ENCODE assay signal across 11 cellular contexts in the genomic region with DNA sequence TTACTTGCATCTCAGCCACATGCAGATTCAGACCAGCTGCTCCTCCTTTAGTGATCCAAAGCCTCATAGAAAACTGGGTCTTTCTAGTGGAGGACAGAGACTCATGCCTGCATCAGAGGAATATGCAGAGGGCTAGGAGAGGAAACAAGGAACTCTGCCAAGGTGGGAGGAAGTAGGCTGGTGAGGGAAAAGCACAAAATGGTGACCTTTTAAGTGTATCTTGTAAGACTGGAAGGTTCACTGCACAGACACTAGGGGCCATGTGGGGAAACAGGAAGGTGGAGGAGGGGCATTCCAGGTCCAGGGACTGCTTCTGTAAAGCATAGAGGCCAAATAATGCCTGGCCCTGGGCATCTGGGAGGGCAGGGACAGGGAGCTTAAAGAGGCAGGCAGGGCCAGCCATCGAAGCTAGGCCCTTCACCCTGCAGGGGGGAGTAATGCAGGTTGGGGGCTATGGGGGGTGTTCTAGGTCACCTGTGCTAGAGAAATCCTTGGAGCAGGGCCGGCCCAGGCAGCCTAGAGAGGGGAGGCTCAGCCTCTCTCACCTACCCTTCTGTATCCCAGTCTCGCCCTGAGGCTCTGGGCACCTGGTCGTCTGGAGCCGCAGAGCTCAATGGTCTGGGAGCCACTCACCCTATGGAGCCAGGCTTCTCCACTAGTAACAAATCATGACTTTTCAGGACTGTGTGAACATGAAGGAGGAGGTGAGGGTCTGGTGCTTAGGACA.
DNase-seq lines count a peak whose midpoint lies in the region; ATAC-seq and TF ChIP-seq lines count a peak whose summit lies in the region.
"Had no signal": no experiment of that assay in that cellular context is flagged by ENCODE, and none has a peak within 500 bp of the region (broad histone marks: within the 10 kb centered on the region; RNA-seq: fewer than 3 reads in every experiment).

No MANE protein-coding gene starts in this region.

- 78% methylated on average over 5 of the region's 5 CpGs for WGBS in prostate gland

- H3K27ac Mint-ChIP-seq in dendritic cell treated with granulocyte-macrophage colony-stimulating factor and Interleukin-4, amounts not matched to agents 40 ng/mL and 50 ng/mL, for 4 days, result peak overlapping the region; percentile 37
- H3K27ac Mint-ChIP-seq: activated naive CD8-positive, alpha-beta T cell treated with anti-CD3 and anti-CD28 coated beads, Interleukin-2, amount 10 ng/mL, durations not matched to agents 7 days and 5 days had no signal

- no peaks in the 10 kb centered on the region for H3K9me3 Mint-ChIP-seq in dendritic cell treated with granulocyte-macrophage colony-stimulating factor and Interleukin-4, amounts not matched to agents 40 ng/mL and 50 ng/mL, for 4 days
- H3K9me3 Mint-ChIP-seq: activated naive CD8-positive, alpha-beta T cell treated with anti-CD3 and anti-CD28 coated beads, Interleukin-2, amount 10 ng/mL, durations not matched to agents 7 days and 5 days had no signal

- H3K27ac ChIP-seq in prostate gland, result peak overlapping the region; percentile 73 to 81
- H3K27ac ChIP-seq: right atrium auricular region had no signal

- H3K4me1 ChIP-seq in prostate gland (replicated peaks), result peaks cover 25% of the 10 kb centered on the region

- H3K9me3 ChIP-seq in prostate gland, result no peaks in the 10 kb centered on the region
- H3K9me3 ChIP-seq: right atrium auricular region had no signal

- peaks cover 44% of the 10 kb centered on the region for H3K36me3 Mint-ChIP-seq in dendritic cell treated with granulocyte-macrophage colony-stimulating factor and Interleukin-4, amounts not matched to agents 40 ng/mL and 50 ng/mL, for 4 days (ENCODE audit: low read depth)

- no peaks in the 10 kb centered on the region for H3K27me3 Mint-ChIP-seq in dendritic cell treated with granulocyte-macrophage colony-stimulating factor and Interleukin-4, amounts not matched to agents 40 ng/mL and 50 ng/mL, for 4 days
- H3K27me3 Mint-ChIP-seq: activated naive CD8-positive, alpha-beta T cell treated with anti-CD3 and anti-CD28 coated beads, Interleukin-2, amount 10 ng/mL, durations not matched to agents 7 days and 5 days had no signal

- H3K4me1 Mint-ChIP-seq in dendritic cell treated with granulocyte-macrophage colony-stimulating factor and Interleukin-4, amounts not matched to agents 40 ng/mL and 50 ng/mL, for 4 days (ENCODE audit: low read depth), result peaks cover 6% of the 10 kb centered on the region

- DNase-seq in DMS53 (lab: John Stamatoyannopoulos, UW), result peak; percentile 44
- DNase-seq in DMS53 treated with DMSO at 0.1 percent for 48 hours (lab: John Stamatoyannopoulos, UW; ENCODE audit: unreplicated experiment), result no peak
- DNase-seq in NB4 (ENCODE audit: low read depth), result peak; percentile 45
- DNase-seq in prostate gland (ENCODE audit: low spot score), result no peak
- DNase-seq in SW480 (ENCODE audit: low spot score), result no peak
- DNase-seq in occipital lobe (lab: John Stamatoyannopoulos, UW), result no peak
- DNase-seq: 8988T; activated naive CD8-positive, alpha-beta T cell treated with anti-CD3 and anti-CD28 coated beads, Interleukin-2, amount 10 ng/mL, durations not matched to agents 7 days and 5 days had no signal

- H3K27me3 ChIP-seq in prostate gland (replicated peaks; ENCODE audit: insufficient read depth), result no peaks in the 10 kb centered on the region
- H3K27me3 ChIP-seq: right atrium auricular region had no signal

- H3K4me3 ChIP-seq in NB4 (ENCODE audit: low read depth, low read length), result no peak overlapping the region
- H3K4me3 ChIP-seq in prostate gland, result no peak overlapping the region
- H3K4me3 ChIP-seq: right atrium auricular region had no signal

- TF ChIP-seq POLR2A in NB4 (IDR thresholded peaks at IDR 0.05; ENCODE audit: extremely low read depth, insufficient read length), result no peak
- no peak for TF ChIP-seq POLR2A in prostate gland (IDR thresholded peaks at IDR 0.05)

- ATAC-seq in HG02938 (IDR thresholded peaks at IDR 0.05; ENCODE audit: unreplicated experiment), result no peak

- no peaks in the 10 kb centered on the region for H3K36me3 ChIP-seq in prostate gland
- H3K36me3 ChIP-seq: right atrium auricular region had no signal

- TF ChIP-seq CTCF in NB4 (IDR thresholded peaks at IDR 0.05; ENCODE audit: low read depth, low read length), result no peak
- no peak for TF ChIP-seq CTCF in prostate gland (IDR thresholded peaks at IDR 0.05)

- H3K4me3 Mint-ChIP-seq in dendritic cell treated with granulocyte-macrophage colony-stimulating factor and Interleukin-4, amounts not matched to agents 40 ng/mL and 50 ng/mL, for 4 days, result no peak overlapping the region
- H3K4me3 Mint-ChIP-seq: activated naive CD8-positive, alpha-beta T cell treated with anti-CD3 and anti-CD28 coated beads, Interleukin-2, amount 10 ng/mL, durations not matched to agents 7 days and 5 days had no signal

- intact Hi-C loops in dendritic cell treated with granulocyte-macrophage colony-stimulating factor and Interleukin-4, amounts not matched to agents 40 ng/mL and 50 ng/mL, for 4 days (cut with micrococcal nuclease), result no loop called here
- intact Hi-C loops in prostate gland (cut with DNase I), result no loop called here

Comparison
In these comparisons a context has a peak if more than half of its experiments do, and no peak if none do; other contexts are left out.
1. DNase-seq: peak in DMS53 (single experiment) and NB4 (single experiment); none in DMS53 treated with DMSO at 0.1 percent for 48 hours (single experiment), prostate gland (single experiment), SW480 (single experiment) and occipital lobe (single experiment).